In genomic region chr15:93942140-93942808, GRCh38 we compare ENCODE assay signal across 23 cellular contexts.
DNase-seq lines count a peak whose midpoint lies in the region; ATAC-seq, FAIRE-seq and TF ChIP-seq lines count a peak whose summit lies in the region.
"Had no signal": no experiment of that assay in that cellular context is flagged by ENCODE, and none has a peak within 500 bp of the region (broad histone marks: within the 10 kb centered on the region; RNA-seq: fewer than 3 reads in every experiment).

No MANE protein-coding gene starts in this region.

- peaks cover 5% of the 10 kb centered on the region for H3K9me3 Mint-ChIP-seq in chondrocyte (ENCODE audit: low read depth)

- H3K27ac Mint-ChIP-seq in chondrocyte (ENCODE audit: unreplicated experiment) = no peak overlapping the region
- H3K27ac Mint-ChIP-seq: activated naive CD4-positive, alpha-beta T cell treated with anti-CD3 and anti-CD28 coated beads, Interleukin-2, amount 50 U/mL, for 72 hours; IgD-negative memory B cell had no signal

- intact Hi-C loops in body of pancreas (cut with DNase I) = no loop called here

- no peaks in the 10 kb centered on the region for H3K9me2 ChIP-seq in MM.1S (replicated peaks; ENCODE audit: insufficient read depth, low read length)

- H3K36me3 Mint-ChIP-seq in chondrocyte (ENCODE audit: low read depth) = no peaks in the 10 kb centered on the region
- H3K36me3 Mint-ChIP-seq: activated naive CD4-positive, alpha-beta T cell treated with anti-CD3 and anti-CD28 coated beads, Interleukin-2, amount 50 U/mL, for 72 hours; IgD-negative memory B cell had no signal

- no peak overlapping the region for H3K4me3 Mint-ChIP-seq in chondrocyte (ENCODE audit: unreplicated experiment)
- H3K4me3 Mint-ChIP-seq: IgD-negative memory B cell had no signal

- no peaks in the 10 kb centered on the region for H4K20me1 ChIP-seq in MM.1S (ENCODE audit: insufficient read depth, low read length)

- peak; percentile 65 for DNase-seq in DMS153 (lab: John Stamatoyannopoulos, UW)
- peak; percentile 53 for DNase-seq in MM.1S
- DNase-seq in NOMO-1 (lab: John Stamatoyannopoulos, UW; ENCODE audit: unreplicated experiment in 2 of 2) = peak; percentile 40 to 72
- DNase-seq in chondrocyte (ENCODE audit: low spot score) = no peak
- DNase-seq in AML-193 (lab: John Stamatoyannopoulos, UW) = no peak
- DNase-seq in body of pancreas = no peak
- no peak for DNase-seq in suprapubic skin (ENCODE audit: low spot score in 2 of 2)
- DNase-seq: activated CD4-positive, alpha-beta T cell treated with anti-CD3 and anti-CD28 coated beads for 48 hours; BE2C; central memory CD4-positive, alpha-beta T cell; DMS79 treated with DMSO at 0.1 percent for 48 hours; kidney glomerular epithelial cell; NCI-H1436 treated with DMSO at 0.1 percent for 48 hours; NK-92 treated with Interleukin-12 subunit alpha and Interleukin-12 subunit beta, amount 100 ng/mL, for 24 hours; ovary; SIG-M5; small intestine; stimulated activated naive CD4-positive, alpha-beta T cell; T1000 had no signal

- H3K27ac ChIP-seq in MM.1S (ENCODE audit: low read length) = no peak overlapping the region
- H3K27ac ChIP-seq in body of pancreas = no peak overlapping the region
- H3K27ac ChIP-seq in suprapubic skin = no peak overlapping the region
- H3K27ac ChIP-seq: ovary had no signal

- H3K27me3 ChIP-seq in MM.1S (replicated peaks; ENCODE audit: insufficient read depth, low read length) (no peaks in the 10 kb centered on the region), body of pancreas (no peaks in the 10 kb centered on the region), suprapubic skin (no peaks in the 10 kb centered on the region)
- H3K27me3 ChIP-seq: BE2C, ovary had no signal

- peak; percentile 79 for FAIRE-seq in islet of Langerhans (lab: Jason Lieb, UNC)
- FAIRE-seq: small intestine, urothelium cell line had no signal

- H3K36me3 ChIP-seq in MM.1S (replicated peaks; ENCODE audit: insufficient read depth, low read length) (no peaks in the 10 kb centered on the region), body of pancreas (replicated peaks in 1 of 2; ENCODE audit: insufficient read depth in 1 of 2, low read depth in 2 of 2) (no peaks in the 10 kb centered on the region), suprapubic skin (no peaks in the 10 kb centered on the region)
- H3K36me3 ChIP-seq: BE2C, ovary had no signal

- 60 to 64% methylated on average over 5 of the region's 5 CpGs for WGBS in body of pancreas, 2 donors
- whole genome bisulfite sequencing in suprapubic skin = 59% methylated on average over 5 of the region's 5 CpGs

- H3K79me2 ChIP-seq in MM.1S (ENCODE audit: low read length) = no peaks in the 10 kb centered on the region

- no peak for TF ChIP-seq EP300 in suprapubic skin (IDR thresholded peaks at IDR 0.05)

- 0 out of 2 replicates have a peak overlapping the region, but pooled peaks have one; percentile 1 for H3K4me2 ChIP-seq in MM.1S (ENCODE audit: low read depth, low read length)

- no peak for TF ChIP-seq POLR2A in body of pancreas (IDR thresholded peaks at IDR 0.05)
- TF ChIP-seq POLR2A in suprapubic skin (IDR thresholded peaks at IDR 0.05) = no peak

- H2AFZ ChIP-seq in MM.1S (ENCODE audit: low read length) = no peak overlapping the region

- H3K4me3 ChIP-seq in MM.1S (ENCODE audit: low read length) (no peak overlapping the region), body of pancreas (no peak overlapping the region), suprapubic skin (no peak overlapping the region)
- H3K4me3 ChIP-seq: ovary had no signal

- no peaks in the 10 kb centered on the region for H3F3A ChIP-seq in MM.1S (ENCODE audit: insufficient read depth, low read length)

- no peaks in the 10 kb centered on the region for H3K9me3 ChIP-seq in MM.1S (replicated peaks; ENCODE audit: insufficient read depth, low read length)
- no peaks in the 10 kb centered on the region for H3K9me3 ChIP-seq in body of pancreas
- H3K9me3 ChIP-seq in suprapubic skin = no peaks in the 10 kb centered on the region
- H3K9me3 ChIP-seq: BE2C, ovary had no signal

- no peak for ATAC-seq in body of pancreas
- ATAC-seq: activated naive CD4-positive, alpha-beta T cell treated with anti-CD3 and anti-CD28 coated beads, Interleukin-2, amount 50 U/mL, for 72 hours had no signal

- TF ChIP-seq CTCF in MM.1S (IDR thresholded peaks at IDR 0.05; ENCODE audit: low read length) (no peak), chondrocyte (IDR thresholded peaks at IDR 0.05) (no peak), body of pancreas (IDR thresholded peaks at IDR 0.05) (no peak), suprapubic skin (IDR thresholded peaks at IDR 0.05) (no peak)

- H3K4me1 ChIP-seq in MM.1S (ENCODE audit: low read length) (0 out of 2 replicates have a peak, but pooled peaks cover 4% of the 10 kb centered on the region), body of pancreas (peaks cover 6% of the 10 kb centered on the region), suprapubic skin (peaks cover 14% of the 10 kb centered on the region)

- no peak overlapping the region for H3K9ac ChIP-seq in MM.1S (ENCODE audit: low read length)

- H3K4me1 Mint-ChIP-seq in chondrocyte (ENCODE audit: low read depth) = no peaks in the 10 kb centered on the region
- H3K4me1 Mint-ChIP-seq: IgD-negative memory B cell had no signal

- no peaks in the 10 kb centered on the region for H3K27me3 Mint-ChIP-seq in chondrocyte (ENCODE audit: low read depth)
- H3K27me3 Mint-ChIP-seq: IgD-negative memory B cell had no signal

Comparison
In these comparisons a context has a peak if more than half of its experiments do, and no peak if none do; other contexts are left out.
1. DNase-seq: peak in DMS153 (single experiment), MM.1S (single experiment) and NOMO-1 (2 of 2); none in chondrocyte (single experiment), AML-193 (0 of 2), body of pancreas (0 of 4) and suprapubic skin (0 of 2).